In the genomic region with DNA sequence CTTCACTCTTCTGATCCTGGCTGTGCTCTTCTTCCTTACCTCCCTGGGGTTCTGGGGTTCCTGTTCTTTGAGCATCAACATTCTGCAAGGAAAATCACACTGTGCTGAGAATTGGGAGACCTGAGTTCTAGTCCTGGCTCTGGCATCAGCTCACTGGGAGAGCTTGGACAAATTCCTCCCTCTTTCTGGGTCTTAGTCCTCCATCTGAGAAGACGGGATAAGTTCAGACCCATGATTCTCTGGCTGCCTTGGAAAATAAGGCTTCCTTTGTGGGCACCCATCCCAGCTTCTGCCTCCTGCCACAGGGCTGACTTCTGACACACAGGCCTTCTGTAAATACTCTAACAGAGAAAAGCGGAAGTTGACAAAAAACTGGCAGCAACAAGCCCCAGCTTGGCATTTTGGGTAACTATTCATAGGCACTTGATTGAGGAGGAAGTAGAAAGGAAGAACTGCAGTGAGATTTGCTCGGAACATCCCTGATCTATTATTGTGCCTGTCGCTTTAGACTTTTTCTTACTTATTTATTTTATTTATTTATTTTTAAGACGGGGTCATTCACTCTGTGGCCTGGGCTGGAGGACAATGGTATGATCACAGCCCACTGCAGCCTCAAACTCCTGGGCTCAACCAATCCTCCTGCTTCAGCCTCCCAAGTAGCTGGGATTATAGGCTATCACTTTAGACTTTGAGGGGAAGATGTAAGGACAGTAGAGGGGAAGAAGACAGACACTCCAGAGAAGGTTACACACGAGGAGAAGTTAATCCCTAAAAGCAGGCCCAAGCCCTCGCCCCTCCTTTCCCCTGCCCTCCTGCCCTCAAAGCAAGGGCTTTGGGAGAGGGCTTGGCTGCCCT, we compare ENCODE assay signal across 8 cellular contexts. TPM values are rescaled to one million over a fixed set of nuclear protein-coding genes. Genes with fewer than 3 reads are reported as not detected.
A peak's percentile ranks its signal among the peaks of the same experiment; 100 is the strongest.
DNase-seq lines count a peak whose midpoint lies in the region; ATAC-seq and TF ChIP-seq lines count a peak whose summit lies in the region.

No MANE protein-coding gene starts in this region.

- H3K4me1 ChIP-seq in gastrocnemius medialis = peaks cover 7 to 13% of the 10 kb centered on the region in 2 donors

- H3K4me3 ChIP-seq in gastrocnemius medialis = no peak overlapping the region

- no peaks in the 10 kb centered on the region for H3K27me3 ChIP-seq in gastrocnemius medialis

- peak; percentile 17 to 27 for TF ChIP-seq POLR2A in gastrocnemius medialis (IDR thresholded peaks at IDR 0.05)

- no peaks in the 10 kb centered on the region for H3K36me3 ChIP-seq in gastrocnemius medialis

- intact Hi-C loops in left cardiac atrium (cut with DNase I) (no loop called here), gastrocnemius medialis (cut with DNase I; ENCODE audit: low total_unique reads) (no loop called here)

- TF ChIP-seq CTCF in gastrocnemius medialis (IDR thresholded peaks at IDR 0.05 in 4 of 5, conservative IDR thresholded peaks at IDR 0.05 in 1 of 5) = no peak

- peak; percentile 54 for DNase-seq in DMS53 treated with DMSO at 0.1 percent for 48 hours (lab: John Stamatoyannopoulos, UW; ENCODE audit: unreplicated experiment)
- DNase-seq in NOMO-1 (lab: John Stamatoyannopoulos, UW; ENCODE audit: unreplicated experiment in 2 of 2) = peak; percentile 92 to 97
- peak; percentile 38 for DNase-seq in activated naive CD4-positive, alpha-beta T cell treated with anti-CD3 and anti-CD28 coated beads, Interleukin-2, amount 50 U/mL, for 16 hours
- DNase-seq in left cardiac atrium = peak; percentile 63
- DNase-seq in gastrocnemius medialis = peak in 1 of 2 donors; percentile 43
- DNase-seq in ecto neural progenitor cell (ENCODE audit: low spot score) = no peak
- no peak for DNase-seq in NCI-H524 (lab: John Stamatoyannopoulos, UW)

- ATAC-seq in GM21576 (IDR thresholded peaks at IDR 0.05; ENCODE audit: unreplicated experiment) = peak; percentile 67
- ATAC-seq in left cardiac atrium = peak; percentile 79 to 90
- ATAC-seq in gastrocnemius medialis = peak; percentile 45 to 57

- in situ Hi-C loops in gastrocnemius medialis (cut with MboI; ENCODE audit: low sequenced_read_pairs in 4 of 4) = loop anchor here in 1 of 4 donors (5.0 kb wide), 1 partner anchor 42 kb away; no protein-coding TSS in a partner anchor

- peak overlapping the region; percentile 62 to 72 (median 67) for H3K27ac ChIP-seq in gastrocnemius medialis

- H3K9me3 ChIP-seq in gastrocnemius medialis = no peaks in the 10 kb centered on the region

RNA-seq across cellular contexts. Expression of gene PCBP1, which starts 7.9 kb away (rescaled TPM):
- 100 to 1,000 TPM; 230 to 248 TPM for total RNA-seq in left cardiac atrium
- total RNA-seq in gastrocnemius medialis = 100 to 1,000 TPM; 178 to 296 (median 262) TPM

Comparison
In these comparisons a context has a peak if more than half of its experiments do, and no peak if none do; other contexts are left out.
1. DNase-seq: peak in DMS53 treated with DMSO at 0.1 percent for 48 hours (single experiment), NOMO-1 (2 of 2), activated naive CD4-positive, alpha-beta T cell treated with anti-CD3 and anti-CD28 coated beads, Interleukin-2, amount 50 U/mL, for 16 hours (single experiment) and left cardiac atrium (single experiment); none in ecto neural progenitor cell (single experiment) and NCI-H524 (0 of 2).
2. Peak in every context shown above with its lines, with median percentiles within 50 percentile points of each other: ATAC-seq.